Comparison of ENCODE assay signal across 8 cellular contexts in the genomic region with DNA sequence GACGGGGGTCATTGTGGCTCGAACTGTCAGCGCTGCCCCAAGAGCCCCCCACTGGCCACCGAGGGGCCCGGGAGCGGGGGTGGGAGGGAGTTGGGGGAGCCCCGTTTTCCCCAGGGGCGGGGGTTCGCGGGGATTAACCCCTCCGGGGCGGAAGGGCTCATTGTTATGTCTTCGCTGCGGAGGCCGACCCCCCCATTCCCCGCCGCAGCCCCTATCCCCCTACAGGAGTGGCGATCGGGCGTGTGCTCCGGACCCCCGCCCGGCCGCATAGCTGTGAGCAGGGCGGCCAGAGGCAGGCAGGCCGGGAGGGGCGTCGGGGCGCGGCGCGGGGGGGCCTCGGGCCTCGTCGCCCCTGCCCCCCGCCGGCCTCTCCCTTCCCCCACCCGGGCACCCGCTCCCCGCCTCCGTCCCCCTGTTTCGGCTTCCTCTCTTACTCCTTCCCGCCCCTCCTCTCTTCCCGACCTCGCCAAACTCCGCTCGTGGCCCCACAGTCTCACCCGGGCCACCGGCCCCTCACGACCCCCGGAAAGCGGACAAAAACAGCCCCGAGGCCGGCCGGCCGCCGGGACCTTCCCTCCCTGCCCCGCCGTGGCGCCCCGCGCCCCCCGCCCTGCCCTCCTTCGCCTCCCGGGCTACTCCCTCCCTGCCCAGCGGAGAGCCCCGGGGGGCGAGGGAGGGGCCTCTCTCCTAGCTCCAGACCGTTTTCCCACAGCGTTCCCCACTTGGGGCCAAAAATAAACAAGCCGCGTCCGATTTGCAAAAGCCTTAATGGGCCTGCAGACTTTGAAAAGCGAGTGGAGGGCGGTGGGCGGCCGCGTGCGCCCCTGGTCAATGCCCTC. TPM values are rescaled to one million over a fixed set of nuclear protein-coding genes. Genes with fewer than 3 reads are reported as not detected.
A peak's percentile ranks its signal among the peaks of the same experiment; 100 is the strongest.
DNase-seq lines count a peak whose midpoint lies in the region; ATAC-seq, FAIRE-seq and TF ChIP-seq lines count a peak whose summit lies in the region.

No MANE protein-coding gene starts in this region.

- no peak for TF ChIP-seq RAD21 in H1 (IDR thresholded peaks at IDR 0.05 in 1 of 2, conservative IDR thresholded peaks at IDR 0.05 in 1 of 2; ENCODE audit: low read depth in 2 of 2, low read length in 2 of 2)

- H3K9me3 Mint-ChIP-seq in mesothelial cell of epicardium, result no peaks in the 10 kb centered on the region

- 0 out of 2 replicates have a peak overlapping the region, but pooled peaks have one; percentile 60 for H2AK5ac ChIP-seq in H1 (ENCODE audit: low read depth, low read length)

- no peak for TF ChIP-seq POLR2A in H1 (IDR thresholded peaks at IDR 0.05; ENCODE audit: control extremely low read depth in 1 of 2, low read depth in 2 of 2, low read length in 2 of 2)
- TF ChIP-seq POLR2A in tibial nerve (IDR thresholded peaks at IDR 0.05), result no peak

- H3K56ac ChIP-seq in H1 (replicated peaks; ENCODE audit: insufficient read length, low read depth, low read length), result peak overlapping the region; percentile 49

- TF ChIP-seq EP300 in H1 (IDR thresholded peaks at IDR 0.05; ENCODE audit: borderline replicate concordance in 1 of 2, low read depth in 2 of 2, low read length in 2 of 2), result no peak
- TF ChIP-seq EP300 in tibial nerve (IDR thresholded peaks at IDR 0.05), result no peak

- peak overlapping the region; percentile 96 for H3K4me3 Mint-ChIP-seq in mesothelial cell of epicardium

- no peaks in the 10 kb centered on the region for H3K27me3 ChIP-seq in H1 (replicated peaks in 1 of 4; ENCODE audit: control insufficient read depth in 3 of 4, extremely low read depth in 1 of 4, insufficient read depth in 3 of 4, low read length in 3 of 4)
- no peaks in the 10 kb centered on the region for H3K27me3 ChIP-seq in tibial nerve

- H3K4me1 ChIP-seq in H1 (replicated peaks in 1 of 4; ENCODE audit: control insufficient read depth in 3 of 4, insufficient read depth in 4 of 4, low read length in 3 of 4) (peaks cover 1 to 20% (median 11%) of the 10 kb centered on the region in 4 experiments; a peak in 5 of 7 replicates), tibial nerve (peaks cover 0 to 43% (median 16%) of the 10 kb centered on the region in 4 donors)

- 2% methylated on average over 13 of the region's 79 CpGs; no CpG with 5 or more reads in 1 of the 2 experiments for WGBS in H1 (ENCODE audit: extremely low coverage in 1 of 2, insufficient coverage in 1 of 2, insufficient read length in 1 of 2, insufficient replicate concordance in 2 of 2, low coverage in 1 of 2, low lambda C conversion rate in 2 of 2, missing lambda C conversion rate in 1 of 2), 2 experiments
- 1% methylated on average over 35 to 63 of the region's 79 CpGs for WGBS in tibial nerve, 2 donors

- no peak overlapping the region for H2BK15ac ChIP-seq in H1 (ENCODE audit: low read length)

- H3K4me1 Mint-ChIP-seq in mesothelial cell of epicardium, result peaks cover 49% of the 10 kb centered on the region

- H3K23me2 ChIP-seq in H1 (ENCODE audit: low read depth, low read length), result peaks cover 13% of the 10 kb centered on the region; the same call in 1 of the 2 replicates

- H3K36me3 Mint-ChIP-seq in mesothelial cell of epicardium, result peaks cover 2% of the 10 kb centered on the region

- peak; percentile 18 for DNase-seq in stimulated activated CD4-positive, alpha-beta T cell treated with anti-CD3 and anti-CD28 coated beads, Interleukin-12 subunit alpha, Interleukin-12 subunit beta, amount 100 ng/mL, for 4 hours
- DNase-seq in stimulated activated CD4-positive, alpha-beta T cell treated with anti-CD3 and anti-CD28 coated beads, Interleukin-4, amount 100 ng/mL, for 24 hours, result no peak
- peak; percentile 14 to 15 for DNase-seq in activated CD4-positive, alpha-beta T cell treated with anti-CD3 and anti-CD28 coated beads for 4 hours
- DNase-seq in H1 (ENCODE audit: low read depth in 1 of 2, low spot score in 2 of 2) (peak in 1 of 2 experiments; percentile 78), mesothelial cell of epicardium (ENCODE audit: low spot score in 2 of 2, unreplicated experiment in 2 of 2) (peak; percentile 25 to 55), tibial nerve (ENCODE audit: low spot score in 2 of 2) (peak in 1 of 2 donors; percentile 21)
- no peak for DNase-seq in activated CD4-positive, CD25-positive, alpha-beta regulatory T cell treated with anti-CD3 and anti-CD28 coated beads, Interleukin-2, amount 50 U/mL, for 72 hours

- no peak overlapping the region for H2AFZ ChIP-seq in H1 (ENCODE audit: low read length)

- H2BK120ac ChIP-seq in H1 (replicated peaks; ENCODE audit: low read depth, low read length), result no peak overlapping the region

- H3K9me3 ChIP-seq in H1 (ENCODE audit: insufficient read depth in 2 of 2, low read depth in 1 of 2, low read length in 1 of 2) (no peaks in the 10 kb centered on the region), tibial nerve (no peaks in the 10 kb centered on the region)

- H2BK12ac ChIP-seq in H1 (ENCODE audit: low read depth, low read length), result no peak overlapping the region

- H4K91ac ChIP-seq in H1 (replicated peaks; ENCODE audit: insufficient read length, low read length), result no peak overlapping the region

- no peak overlapping the region; the same call in 1 of the 2 replicates for H3K18ac ChIP-seq in H1 (ENCODE audit: extremely low read depth, low read length)

- POLR2A ChIA-PET in H1 (lab: Charles Lee; ENCODE audit: partially characterized antibody), result interaction anchor here (0.6 to 2.6 kb wide), 8 partner anchors 10 to 111 kb away, joined by 3 to 22 read pairs (median 4); a partner anchor contains a TSS

- H3K23ac ChIP-seq in H1 (ENCODE audit: insufficient read length), result no peak overlapping the region

- H3K27me3 Mint-ChIP-seq in mesothelial cell of epicardium (ENCODE audit: low read depth), result no peaks in the 10 kb centered on the region

- TF ChIP-seq CTCF in H1 (IDR thresholded peaks at IDR 0.05; ENCODE audit: control extremely low read depth in 1 of 3, insufficient read depth in 1 of 3, low read depth in 1 of 3, low read length in 3 of 3) (no peak), mesothelial cell of epicardium (IDR thresholded peaks at IDR 0.05; ENCODE audit: unreplicated experiment) (no peak), tibial nerve (IDR thresholded peaks at IDR 0.05) (no peak)

- no peak overlapping the region for H3K14ac ChIP-seq in H1 (ENCODE audit: insufficient read length)

- FAIRE-seq in H1 (lab: Jason Lieb, UNC), result no peak

- H3K4me2 ChIP-seq in H1 (ENCODE audit: insufficient read depth in 1 of 2, low read depth in 2 of 2, low read length in 2 of 2), result peak overlapping the region; percentile 74 to 83

- 0 out of 2 replicates have a peak overlapping the region, but pooled peaks have one; percentile 35 for H2BK5ac ChIP-seq in H1 (ENCODE audit: low read depth, low read length)

- H3K4ac ChIP-seq in H1 (replicated peaks; ENCODE audit: insufficient read length, low read depth, low read length), result no peak overlapping the region

- H3K4me3 ChIP-seq in H1 (ENCODE audit: extremely low read depth in 1 of 4, insufficient read depth in 2 of 4, low read depth in 3 of 4, low read length in 4 of 4) (peak overlapping the region; percentile 60 to 87 (median 73)), tibial nerve (peak overlapping the region; percentile 89 to 95 (median 92))

- H4K20me1 ChIP-seq in H1 (replicated peaks in 1 of 2; ENCODE audit: control insufficient read depth in 1 of 2, insufficient read depth in 2 of 2, low read length in 2 of 2), result peaks cover 0 to 3% of the 10 kb centered on the region in 2 experiments

- H4K5ac ChIP-seq in H1 (ENCODE audit: insufficient read length, low read depth, low read length), result peak overlapping the region; percentile 59

- CTCF ChIA-PET in H1 (lab: Charles Lee; ENCODE audit: partially characterized antibody), result interaction anchor here (1.3 kb wide), 1 partner anchor 94 kb away, joined by 3 read pairs; no protein-coding TSS in a partner anchor

- no peak overlapping the region for H2BK20ac ChIP-seq in H1 (ENCODE audit: low read length)

- H3K79me2 ChIP-seq in H1 (ENCODE audit: control insufficient read depth in 1 of 2, insufficient read depth in 2 of 2, low read length in 2 of 2), result peaks cover 0 to 35% of the 10 kb centered on the region in 2 experiments; a peak in 2 of 4 replicates

- 0 out of 2 replicates have a peak, but pooled peaks cover 2% of the 10 kb centered on the region for H3K79me1 ChIP-seq in H1 (ENCODE audit: low read depth, low read length)

- peak; percentile 13 for ATAC-seq in HG03159 (IDR thresholded peaks at IDR 0.05; ENCODE audit: unreplicated experiment)

- H3K9ac ChIP-seq in H1 (replicated peaks in 1 of 4; ENCODE audit: extremely low read depth in 1 of 4, low read depth in 3 of 4, low read length in 3 of 4), result peak overlapping the region; percentile 51 to 86 (median 60)

- peak overlapping the region; percentile 96 for H3K27ac Mint-ChIP-seq in mesothelial cell of epicardium

- H3K27ac ChIP-seq in H1 (ENCODE audit: low read depth, low read length) (no peak overlapping the region), tibial nerve (peak overlapping the region; percentile 90 to 94 (median 93))

- H4K8ac ChIP-seq in H1 (ENCODE audit: extremely low read depth, insufficient read depth, low read length), result peak overlapping the region; percentile 29; the same call in 1 of the 2 replicates

- H3K36me3 ChIP-seq in H1 (ENCODE audit: control insufficient read depth in 2 of 4, insufficient read depth in 4 of 4, low read length in 3 of 4) (peaks cover 0 to 13% (median 2%) of the 10 kb centered on the region in 4 experiments; a peak in 3 of 8 replicates), tibial nerve (no peaks in the 10 kb centered on the region)

TF ChIP-seq in H1, 55 proteins besides CTCF, POLR2A, EP300 and RAD21 (continues in another document):
- TF ChIP-seq YY1 (IDR thresholded peaks at IDR 0.05; ENCODE audit: low read depth, low read length) (no peak), JUN (IDR thresholded peaks at IDR 0.05; ENCODE audit: low read depth, low read length) (no peak), SP4 (IDR thresholded peaks at IDR 0.05; ENCODE audit: low read length) (no peak)
- TF ChIP-seq, protein P1, sequence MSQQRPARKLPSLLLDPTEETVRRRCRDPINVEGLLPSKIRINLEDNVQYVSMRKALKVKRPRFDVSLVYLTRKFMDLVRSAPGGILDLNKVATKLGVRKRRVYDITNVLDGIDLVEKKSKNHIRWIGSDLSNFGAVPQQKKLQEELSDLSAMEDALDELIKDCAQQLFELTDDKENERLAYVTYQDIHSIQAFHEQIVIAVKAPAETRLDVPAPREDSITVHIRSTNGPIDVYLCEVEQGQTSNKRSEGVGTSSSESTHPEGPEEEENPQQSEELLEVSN (IDR thresholded peaks at IDR 0.05), result no peak

RNA-seq across cellular contexts. Expression of a gene that starts 0.8 kb away (rescaled TPM):
- total RNA-seq in H1 (2021; fragmentation: NEBNext Ultra II Directional; extraction: Animal tissue kit (Norgen Biotek cat#: 25700)), result 130 and 141 TPM in 2 replicates
- 56.8 and 109 TPM in 2 replicates for polyA plus RNA-seq in H1 (2011; rRNA removed)
- polyA plus RNA-seq in H1 (2011; cell fraction: cytosol; rRNA removed), result 109 TPM
- polyA plus RNA-seq in H1 (2011; cell fraction: nucleus; rRNA removed), result 50.2 TPM
- 99.3 to 185 TPM (median 114 TPM) in 4 replicates for polyA plus RNA-seq in H1 (2012, experiment 1 of 2)
- polyA plus RNA-seq in H1 (2012, experiment 2 of 2), result 26.5 TPM
- polyA plus RNA-seq in H1 (2013, experiment 1 of 2), result 152 TPM
- 161 TPM for polyA plus RNA-seq in H1 (2013, experiment 2 of 2)
- 62.1 and 106 TPM in 2 replicates for polyA minus RNA-seq in H1 (2011; rRNA and poly(A)+ RNA removed)
- 82.1 TPM for polyA minus RNA-seq in H1 (2011; cell fraction: cytosol; rRNA and poly(A)+ RNA removed)
- 70.1 TPM for polyA minus RNA-seq in H1 (2011; cell fraction: nucleus; rRNA and poly(A)+ RNA removed)
- total RNA-seq in mesothelial cell of epicardium, result 89.9 to 93.3 TPM (median 90.4 TPM) in 3 replicates
- total RNA-seq in tibial nerve, result 100 to 1,000 TPM in 2 of 4 donors, 10 to 100 TPM in 2; 55.1 to 132 (median 99.5) TPM

Comparison
In these comparisons a context has a peak if more than half of its experiments do, and no peak if none do; other contexts are left out.
1. DNase-seq: peak in stimulated activated CD4-positive, alpha-beta T cell treated with anti-CD3 and anti-CD28 coated beads, Interleukin-12 subunit alpha, Interleukin-12 subunit beta, amount 100 ng/mL, for 4 hours (single experiment), activated CD4-positive, alpha-beta T cell treated with anti-CD3 and anti-CD28 coated beads for 4 hours (2 of 2) and mesothelial cell of epicardium (2 of 2); none in stimulated activated CD4-positive, alpha-beta T cell treated with anti-CD3 and anti-CD28 coated beads, Interleukin-4, amount 100 ng/mL, for 24 hours (single experiment) and activated CD4-positive, CD25-positive, alpha-beta regulatory T cell treated with anti-CD3 and anti-CD28 coated beads, Interleukin-2, amount 50 U/mL, for 72 hours (single experiment).